ENCODE assay signal across 7 cellular contexts in genomic region chr1:243287652-243288051, GRCh38. TPM values are rescaled to one million over a fixed set of nuclear protein-coding genes. Genes with fewer than 3 reads are reported as not detected.
DNase-seq lines count a peak whose midpoint lies in the region; ATAC-seq and TF ChIP-seq lines count a peak whose summit lies in the region.

No MANE protein-coding gene starts in this region.

- H3K27ac ChIP-seq in caudate nucleus (ENCODE audit: low read depth, low read length) (peak overlapping the region; percentile 48), tibial artery (no peak overlapping the region)

- H3K4me1 ChIP-seq in tibial artery, result peaks cover 0 to 8% (median 1%) of the 10 kb centered on the region in 4 donors

- DNase-seq in NCI-H460 (ENCODE audit: extremely low read depth, low read depth) (peak; percentile 54), caudate nucleus (lab: John Stamatoyannopoulos, UW) (no peak), myocyte (ENCODE audit: low read depth) (peak; percentile 25), NCI-H1417 (lab: John Stamatoyannopoulos, UW) (no peak), tibial artery (no peak)

- intact Hi-C loops in tibial artery (cut with DNase I; ENCODE audit: low total_unique reads), result no loop called here

- TF ChIP-seq CTCF in tibial artery (IDR thresholded peaks at IDR 0.05), result no peak

- H3K9me3 ChIP-seq in tibial artery, result no peaks in the 10 kb centered on the region

- peak; percentile 98 for ATAC-seq in GM18517 (IDR thresholded peaks at IDR 0.05; ENCODE audit: unreplicated experiment)
- peak; percentile 94 for ATAC-seq in HG02571 (IDR thresholded peaks at IDR 0.05; ENCODE audit: unreplicated experiment)

- no peaks in the 10 kb centered on the region for H3K27me3 ChIP-seq in tibial artery

- H3K36me3 ChIP-seq in tibial artery, result peaks cover 11 to 46% (median 42%) of the 10 kb centered on the region in 3 donors

- no peak overlapping the region for H3K4me3 ChIP-seq in tibial artery

RNA-seq across cellular contexts. Expression of gene SDCCAG8, which starts 31.8 kb away (rescaled TPM):
- 30.1 and 31.0 TPM in 2 replicates for total RNA-seq in NCI-H460 (2014; rRNA removed; shearing (Covaris generic))
- polyA plus RNA-seq in NCI-H460 (2014; cell fraction: nucleus; rRNA removed), result 19.6 and 30.4 TPM in 2 replicates
- total RNA-seq in myocyte, result 29.4 and 30.9 TPM in 2 replicates
- polyA plus RNA-seq in myocyte (2012), result 20.1 TPM

RNA-seq across cellular contexts. Expression of gene CEP170, which starts 32.6 kb away (rescaled TPM):
- total RNA-seq in NCI-H460 (2014; rRNA removed; shearing (Covaris generic)), result 85.0 and 85.6 TPM in 2 replicates
- 60.4 and 107 TPM in 2 replicates for polyA plus RNA-seq in NCI-H460 (2014; cell fraction: nucleus; rRNA removed)
- 92.2 and 145 TPM in 2 replicates for total RNA-seq in myocyte
- polyA plus RNA-seq in myocyte (2012), result 26.8 TPM

Comparison
In these comparisons a context has a peak if more than half of its experiments do, and no peak if none do; other contexts are left out.
1. DNase-seq: peak in NCI-H460 (single experiment) and myocyte (single experiment); none in caudate nucleus (0 of 61), NCI-H1417 (0 of 3) and tibial artery (0 of 2).